ENCODE assay signal across 2 cellular contexts in genomic region chr6:106145144-106145543, GRCh38.
TF ChIP-seq lines count a peak whose summit lies in the region.

No MANE protein-coding gene starts in this region.

TF ChIP-seq in GM12891, 5 proteins besides CTCF, POLR2A, EP300 and RAD21 (continued from another document):
- TF ChIP-seq POLR2AphosphoS5 (IDR thresholded peaks at IDR 0.05; ENCODE audit: low read depth, low read length) (no peak), SPI1 (IDR thresholded peaks at IDR 0.05; ENCODE audit: low read depth, low read length) (no peak)
TF ChIP-seq in GM12891: peak in this region for 0.

TF ChIP-seq in GM12878, 131 proteins besides CTCF, POLR2A, EP300 and RAD21:
- no peak for TF ChIP-seq MYB (IDR thresholded peaks at IDR 0.05; ENCODE audit: borderline replicate concordance, low read depth, low read length)
